ENCODE assay signal across 37 cellular contexts in genomic region chr16:73161977-73162376, GRCh38.
"Had no signal": no experiment of that assay in that cellular context is flagged by ENCODE, and none has a peak within 500 bp of the region (broad histone marks: within the 10 kb centered on the region; RNA-seq: fewer than 3 reads in every experiment).

No MANE protein-coding gene starts in this region.

- FAIRE-seq: endothelial cell of umbilical vein, kidney had no signal

- DNase-seq: activated CD4-positive, alpha-beta memory T cell treated with anti-CD3 and anti-CD28 coated beads for 36 hours; activated CD4-positive, alpha-beta T cell treated with anti-CD3 and anti-CD28 coated beads, Interleukin-2, amount 10 ng/mL, durations not matched to agents 24 days and 14 days; activated CD4-positive, CD25-positive, alpha-beta regulatory T cell treated with anti-CD3 and anti-CD28 coated beads, Interleukin-2, amount 50 U/mL, for 72 hours; activated CD8-positive, alpha-beta memory T cell treated with anti-CD3 and anti-CD28 coated beads, Interleukin-2, amount 50 U/mL, for 4 hours; activated effector memory CD4-positive, alpha-beta T cell treated with anti-CD3 and anti-CD28 coated beads, Interleukin-2, amount 50 U/mL, for 16 hours; activated naive CD4-positive, alpha-beta T cell treated with anti-CD3 and anti-CD28 coated beads for 36 hours; activated naive CD8-positive, alpha-beta T cell treated with anti-CD3 and anti-CD28 coated beads for 36 hours; activated T-cell treated with anti-CD3 and anti-CD28 coated beads, Interleukin-2, amount 50 U/mL, for 1 hour; adrenal gland; aorta; body of pancreas; cerebellar nuclear complex; effector memory CD8-positive, alpha-beta T cell; foreskin fibroblast; head of caudate nucleus; hypothalamus; immature natural killer cell; kidney; lower lobe of right lung; mesenchymal stem cell; natural killer cell; occipital lobe; right cardiac atrium; stimulated activated CD4-positive, alpha-beta T cell treated with anti-CD3 and anti-CD28 coated beads, Interleukin-4, amount 100 ng/mL, for 24 hours; T1000; uterus; WERI-Rb-1 had no signal

- H3K9ac ChIP-seq: neural progenitor cell had no signal

- H3K27me3 Mint-ChIP-seq: activated CD4-positive, alpha-beta memory T cell treated with anti-CD3 and anti-CD28 coated beads for 36 hours; activated CD4-positive, alpha-beta T cell treated with anti-CD3 and anti-CD28 coated beads, Interleukin-2, amount 10 ng/mL, durations not matched to agents 24 days and 14 days; activated naive CD8-positive, alpha-beta T cell treated with anti-CD3 and anti-CD28 coated beads for 36 hours; effector memory CD8-positive, alpha-beta T cell; type B pancreatic cell had no signal

- H3K4me3 Mint-ChIP-seq: activated CD4-positive, alpha-beta memory T cell treated with anti-CD3 and anti-CD28 coated beads for 36 hours; activated CD4-positive, alpha-beta T cell treated with anti-CD3 and anti-CD28 coated beads, Interleukin-2, amount 10 ng/mL, durations not matched to agents 24 days and 14 days; activated naive CD4-positive, alpha-beta T cell treated with anti-CD3 and anti-CD28 coated beads for 36 hours; activated naive CD8-positive, alpha-beta T cell treated with anti-CD3 and anti-CD28 coated beads for 36 hours; activated T-helper 1 cell treated with anti-CD3 and anti-CD28 coated beads, Interleukin-12 subunit alpha, Interleukin-12 subunit beta, Interleukin-2, Interleukin-4 antibody, amounts not matched to agents 30 ng/mL and 10 ng/mL and 1 ng/mL, durations not matched to agents 14 hours and 24 hours and 36 hours; effector memory CD8-positive, alpha-beta T cell; immature natural killer cell; natural killer cell; neural progenitor cell; stimulated activated effector memory CD8-positive, alpha-beta T cell treated with anti-CD3 and anti-CD28 coated beads, Interleukin-12 subunit alpha, Interleukin-12 subunit beta, amount 100 ng/mL, for 72 hours; stimulated activated naive CD8-positive, alpha-beta T cell treated with anti-CD3 and anti-CD28 coated beads, Interleukin-15, Interleukin-2, amounts not matched to agents 100 ng/mL and 50 ng/mL, for 24 hours; type B pancreatic cell had no signal

- H3K27me3 ChIP-seq: adrenal gland, body of pancreas, cardiac muscle cell, neural progenitor cell, uterus had no signal

- H3K9me3 ChIP-seq: adrenal gland, body of pancreas, lower lobe of right lung, thoracic aorta, uterus had no signal

- H3K4me1 ChIP-seq: body of pancreas, uterus had no signal

- H3K4me3 ChIP-seq: adrenal gland, body of pancreas, cardiac muscle cell, coronary artery, lower lobe of right lung, neural progenitor cell, skin epidermis, thoracic aorta, uterus had no signal

- H3K27ac ChIP-seq: adrenal gland, body of pancreas, cardiac muscle cell, coronary artery, lower lobe of right lung, neural progenitor cell, skin epidermis, thoracic aorta, uterus, WERI-Rb-1 had no signal

- H3K9me3 Mint-ChIP-seq: activated CD4-positive, alpha-beta memory T cell treated with anti-CD3 and anti-CD28 coated beads for 36 hours; activated CD4-positive, alpha-beta T cell treated with anti-CD3 and anti-CD28 coated beads, Interleukin-2, amount 10 ng/mL, durations not matched to agents 24 days and 14 days; activated naive CD8-positive, alpha-beta T cell treated with anti-CD3 and anti-CD28 coated beads for 36 hours; activated T-helper 1 cell treated with anti-CD3 and anti-CD28 coated beads, Interleukin-12 subunit alpha, Interleukin-12 subunit beta, Interleukin-2, Interleukin-4 antibody, amounts not matched to agents 30 ng/mL and 10 ng/mL and 1 ng/mL, durations not matched to agents 14 hours and 24 hours and 36 hours; natural killer cell; stimulated activated naive CD8-positive, alpha-beta T cell treated with anti-CD3 and anti-CD28 coated beads, Interleukin-15, Interleukin-2, amounts not matched to agents 100 ng/mL and 50 ng/mL, for 24 hours; type B pancreatic cell had no signal

- H3K27ac Mint-ChIP-seq: activated CD4-positive, alpha-beta memory T cell treated with anti-CD3 and anti-CD28 coated beads for 36 hours; activated CD4-positive, alpha-beta T cell treated with anti-CD3 and anti-CD28 coated beads, Interleukin-2, amount 10 ng/mL, durations not matched to agents 24 days and 14 days; activated naive CD4-positive, alpha-beta T cell treated with anti-CD3 and anti-CD28 coated beads for 36 hours; activated naive CD8-positive, alpha-beta T cell treated with anti-CD3 and anti-CD28 coated beads for 36 hours; activated T-helper 1 cell treated with anti-CD3 and anti-CD28 coated beads, Interleukin-12 subunit alpha, Interleukin-12 subunit beta, Interleukin-2, Interleukin-4 antibody, amounts not matched to agents 30 ng/mL and 10 ng/mL and 1 ng/mL, durations not matched to agents 14 hours and 24 hours and 36 hours; effector memory CD8-positive, alpha-beta T cell; immature natural killer cell; natural killer cell; neural progenitor cell; stimulated activated effector memory CD8-positive, alpha-beta T cell treated with anti-CD3 and anti-CD28 coated beads, Interleukin-12 subunit alpha, Interleukin-12 subunit beta, amount 100 ng/mL, for 72 hours; stimulated activated naive CD8-positive, alpha-beta T cell treated with anti-CD3 and anti-CD28 coated beads, Interleukin-15, Interleukin-2, amounts not matched to agents 100 ng/mL and 50 ng/mL, for 24 hours; type B pancreatic cell had no signal

- H3K36me3 ChIP-seq: adrenal gland, cardiac muscle cell, lower lobe of right lung, neural progenitor cell, thoracic aorta, uterus, WERI-Rb-1 had no signal

- H3K36me3 Mint-ChIP-seq: activated CD4-positive, alpha-beta memory T cell treated with anti-CD3 and anti-CD28 coated beads for 36 hours; activated naive CD8-positive, alpha-beta T cell treated with anti-CD3 and anti-CD28 coated beads for 36 hours; immature natural killer cell; natural killer cell; stimulated activated effector memory CD8-positive, alpha-beta T cell treated with anti-CD3 and anti-CD28 coated beads, Interleukin-12 subunit alpha, Interleukin-12 subunit beta, amount 100 ng/mL, for 72 hours had no signal
